Comparison of ENCODE assay signal across 25 cellular contexts in genomic region chr22:48745842-48746788, GRCh38.
DNase-seq lines count a peak whose midpoint lies in the region; ATAC-seq and TF ChIP-seq lines count a peak whose summit lies in the region.
"Had no signal": no experiment of that assay in that cellular context is flagged by ENCODE, and none has a peak within 500 bp of the region (broad histone marks: within the 10 kb centered on the region; RNA-seq: fewer than 3 reads in every experiment).

No MANE protein-coding gene starts in this region.

- no peak for ATAC-seq in stimulated activated naive CD8-positive, alpha-beta T cell treated with anti-CD3 and anti-CD28 coated beads, Interleukin-15, amount 100 ng/mL, for 72 hours
- ATAC-seq: HCT116; heart left ventricle; psoas muscle; stimulated activated memory B cell treated with anti-CD40 and anti-IgM and Interleukin-4, amounts not matched to agents 10 μg/mL and 1 μg/mL and 100 μg/mL, for 72 hours; T-cell had no signal

- peaks cover 7 to 35% (median 25%) of the 10 kb centered on the region in 7 donors for H3K9me3 Mint-ChIP-seq in CD14-positive monocyte
- no peaks in the 10 kb centered on the region for H3K9me3 Mint-ChIP-seq in stimulated activated naive CD8-positive, alpha-beta T cell treated with anti-CD3 and anti-CD28 coated beads, Interleukin-15, amount 100 ng/mL, for 72 hours
- H3K9me3 Mint-ChIP-seq: activated CD4-positive, alpha-beta T cell treated with anti-CD3 and anti-CD28 coated beads, Interleukin-2, amount 10 ng/mL, durations not matched to agents 24 days and 14 days; nephron; stimulated activated memory B cell treated with anti-CD40 and anti-IgM and Interleukin-4, amounts not matched to agents 10 μg/mL and 1 μg/mL and 100 μg/mL, for 72 hours; T-cell had no signal

- no peaks in the 10 kb centered on the region for H3K36me3 ChIP-seq in osteoblast (ENCODE audit: insufficient read depth, low read length)
- H3K36me3 ChIP-seq: heart left ventricle, thyroid gland had no signal

- H3K9me3 ChIP-seq in osteoblast (ENCODE audit: low read depth, low read length) = no peaks in the 10 kb centered on the region
- H3K9me3 ChIP-seq: heart left ventricle, psoas muscle, thyroid gland had no signal

- no peaks in the 10 kb centered on the region for H3K4me1 ChIP-seq in osteoblast (ENCODE audit: insufficient read depth, low read length)
- H3K4me1 ChIP-seq: heart left ventricle, psoas muscle, thyroid gland had no signal

- no peak overlapping the region for H3K27ac Mint-ChIP-seq in CD14-positive monocyte
- H3K27ac Mint-ChIP-seq in stimulated activated naive CD8-positive, alpha-beta T cell treated with anti-CD3 and anti-CD28 coated beads, Interleukin-15, amount 100 ng/mL, for 72 hours = no peak overlapping the region
- H3K27ac Mint-ChIP-seq: activated CD4-positive, alpha-beta T cell treated with anti-CD3 and anti-CD28 coated beads, Interleukin-2, amount 10 ng/mL, durations not matched to agents 24 days and 14 days; CD4-positive, alpha-beta memory T cell; nephron; stimulated activated memory B cell treated with anti-CD40 and anti-IgM and Interleukin-4, amounts not matched to agents 10 μg/mL and 1 μg/mL and 100 μg/mL, for 72 hours; T-cell had no signal

- no peak overlapping the region for H3K4me3 ChIP-seq in osteoblast (ENCODE audit: insufficient read depth, low read length)
- H3K4me3 ChIP-seq: dorsolateral prefrontal cortex, heart left ventricle, psoas muscle, thyroid gland had no signal

- no peaks in the 10 kb centered on the region for H3K36me3 Mint-ChIP-seq in CD14-positive monocyte
- H3K36me3 Mint-ChIP-seq: CD4-positive, alpha-beta memory T cell; stimulated activated memory B cell treated with anti-CD40 and anti-IgM and Interleukin-4, amounts not matched to agents 10 μg/mL and 1 μg/mL and 100 μg/mL, for 72 hours; T-cell had no signal

- no peak overlapping the region for H3K4me2 ChIP-seq in osteoblast (ENCODE audit: insufficient read depth, low read length)
- H3K4me2 ChIP-seq: KMS-11 had no signal

- no peaks in the 10 kb centered on the region for H4K20me1 ChIP-seq in osteoblast (ENCODE audit: insufficient read depth, low read length)

- H3K4me1 Mint-ChIP-seq in CD14-positive monocyte = no peaks in the 10 kb centered on the region
- H3K4me1 Mint-ChIP-seq in stimulated activated naive CD8-positive, alpha-beta T cell treated with anti-CD3 and anti-CD28 coated beads, Interleukin-15, amount 100 ng/mL, for 72 hours = no peaks in the 10 kb centered on the region
- H3K4me1 Mint-ChIP-seq: activated CD4-positive, alpha-beta T cell treated with anti-CD3 and anti-CD28 coated beads, Interleukin-2, amount 10 ng/mL, durations not matched to agents 24 days and 14 days; nephron; stimulated activated memory B cell treated with anti-CD40 and anti-IgM and Interleukin-4, amounts not matched to agents 10 μg/mL and 1 μg/mL and 100 μg/mL, for 72 hours; T-cell had no signal

- DNase-seq in CD14-positive monocyte (ENCODE audit: low spot score) (peak; percentile 40), Daoy (ENCODE audit: low read depth) (peak; percentile 5), ecto neural progenitor cell (ENCODE audit: low spot score) (peak; percentile 34), osteoblast (ENCODE audit: insufficient read length, low spot score, missing footprints) (peak; percentile 59), kidney glomerular epithelial cell (lab: John Stamatoyannopoulos, UW) (no peak), NCI-H446 treated with DMSO at 0.1 percent for 48 hours (lab: John Stamatoyannopoulos, UW) (no peak)
- no peak for DNase-seq in stimulated activated naive CD8-positive, alpha-beta T cell treated with anti-CD3 and anti-CD28 coated beads, Interleukin-15, amount 100 ng/mL, for 72 hours
- DNase-seq: activated CD4-positive, alpha-beta T cell treated with anti-CD3 and anti-CD28 coated beads, Interleukin-2, amount 10 ng/mL, durations not matched to agents 24 days and 14 days; activated naive CD4-positive, alpha-beta T cell treated with Interleukin-2 at 50 U/mL for 16 hours; caudate nucleus; CD4-positive, alpha-beta memory T cell; GF-D8; NCI-H345; psoas muscle; SIG-M5; stimulated activated CD4-positive, alpha-beta T cell treated with anti-CD3 and anti-CD28 coated beads, Interleukin-1b, Interleukin-23, amount 100 ng/mL, for 48 hours had no signal

- H3K79me2 ChIP-seq in osteoblast (ENCODE audit: insufficient read depth, low read length) = no peaks in the 10 kb centered on the region

- no peak overlapping the region for H2AFZ ChIP-seq in osteoblast (ENCODE audit: low read length)

- H3K4me3 Mint-ChIP-seq in CD14-positive monocyte = no peak overlapping the region
- no peak overlapping the region for H3K4me3 Mint-ChIP-seq in stimulated activated naive CD8-positive, alpha-beta T cell treated with anti-CD3 and anti-CD28 coated beads, Interleukin-15, amount 100 ng/mL, for 72 hours
- H3K4me3 Mint-ChIP-seq: activated CD4-positive, alpha-beta T cell treated with anti-CD3 and anti-CD28 coated beads, Interleukin-2, amount 10 ng/mL, durations not matched to agents 24 days and 14 days; CD4-positive, alpha-beta memory T cell; nephron; stimulated activated memory B cell treated with anti-CD40 and anti-IgM and Interleukin-4, amounts not matched to agents 10 μg/mL and 1 μg/mL and 100 μg/mL, for 72 hours; T-cell had no signal

- intact Hi-C loops in CD14-positive monocyte (cut with micrococcal nuclease) = no loop called here

- TF ChIP-seq CTCF in CD14-positive monocyte (IDR thresholded peaks at IDR 0.05) = no peak
- TF ChIP-seq CTCF in osteoblast (IDR thresholded peaks at IDR 0.05; ENCODE audit: extremely low read depth, low read depth, low read length) = no peak

- no peak overlapping the region for H3K27ac ChIP-seq in osteoblast (ENCODE audit: low read depth, low read length)
- H3K27ac ChIP-seq: dorsolateral prefrontal cortex, epithelial cell of prostate, heart left ventricle, KMS-11, psoas muscle, thyroid gland had no signal

- no peaks in the 10 kb centered on the region for H3K27me3 ChIP-seq in osteoblast (ENCODE audit: insufficient read depth, low read length)
- H3K27me3 ChIP-seq: dorsolateral prefrontal cortex, heart left ventricle, thyroid gland had no signal

- H3K27me3 Mint-ChIP-seq in CD14-positive monocyte (ENCODE audit: low read depth in 3 of 3) = no peaks in the 10 kb centered on the region
- no peaks in the 10 kb centered on the region for H3K27me3 Mint-ChIP-seq in stimulated activated naive CD8-positive, alpha-beta T cell treated with anti-CD3 and anti-CD28 coated beads, Interleukin-15, amount 100 ng/mL, for 72 hours
- H3K27me3 Mint-ChIP-seq: activated CD4-positive, alpha-beta T cell treated with anti-CD3 and anti-CD28 coated beads, Interleukin-2, amount 10 ng/mL, durations not matched to agents 24 days and 14 days; CD4-positive, alpha-beta memory T cell; stimulated activated memory B cell treated with anti-CD40 and anti-IgM and Interleukin-4, amounts not matched to agents 10 μg/mL and 1 μg/mL and 100 μg/mL, for 72 hours; T-cell had no signal

Comparison
In these comparisons a context has a peak if more than half of its experiments do, and no peak if none do; other contexts are left out.
1. DNase-seq: peak in CD14-positive monocyte (single experiment), Daoy (single experiment), ecto neural progenitor cell (single experiment) and osteoblast (single experiment); none in stimulated activated naive CD8-positive, alpha-beta T cell treated with anti-CD3 and anti-CD28 coated beads, Interleukin-15, amount 100 ng/mL, for 72 hours (0 of 2), kidney glomerular epithelial cell (single experiment) and NCI-H446 treated with DMSO at 0.1 percent for 48 hours (single experiment).